ENCODE assay signal across 9 cellular contexts in genomic region chr3:72888546-72889309, GRCh38. TPM values are rescaled to one million over a fixed set of nuclear protein-coding genes. Genes with fewer than 3 reads are reported as not detected.
DNase-seq lines count a peak whose midpoint lies in the region; ATAC-seq, FAIRE-seq and TF ChIP-seq lines count a peak whose summit lies in the region.
"Had no signal": no experiment of that assay in that cellular context is flagged by ENCODE, and none has a peak within 500 bp of the region (broad histone marks: within the 10 kb centered on the region; RNA-seq: fewer than 3 reads in every experiment).

No MANE protein-coding gene starts in this region.

- in situ Hi-C loops in brain microvascular endothelial cell (cut with HindIII; ENCODE audit: low pct_ligation_motif_present, low sequenced_read_pairs), result no loop called here

- no peaks in the 10 kb centered on the region for H3K36me3 Mint-ChIP-seq in HFFc6 (ENCODE audit: low read depth)
- H3K36me3 Mint-ChIP-seq in activated naive CD4-positive, alpha-beta T cell treated with anti-CD3 and anti-CD28 coated beads, Interleukin-2, amount 50 U/mL, for 72 hours, result peaks cover 0 to 5% of the 10 kb centered on the region in 2 donors

- H3K4me3 Mint-ChIP-seq in HFFc6, result peak overlapping the region; percentile 80

- no peak for TF ChIP-seq EP300 in A549 (IDR thresholded peaks at IDR 0.05)

- peaks cover 65% of the 10 kb centered on the region for H3K4me1 Mint-ChIP-seq in HFFc6 (ENCODE audit: low read depth)

- H3K27ac ChIP-seq in A549, result peak overlapping the region; percentile 76 to 96; a peak in 5 of 6 replicates
- no peak overlapping the region for H3K27ac ChIP-seq in brain microvascular endothelial cell
- H3K27ac ChIP-seq in urinary bladder (ENCODE audit: low read depth), result peak overlapping the region; percentile 80
- H3K27ac ChIP-seq in effector memory CD4-positive, alpha-beta T cell (ENCODE audit: insufficient read depth, low read length, poor library complexity, severe bottlenecking), result no peak overlapping the region
- H3K27ac ChIP-seq: foreskin keratinocyte had no signal

- H3K4me2 ChIP-seq in A549, result peak overlapping the region; percentile 90

- no peak overlapping the region for H3K27ac Mint-ChIP-seq in HFFc6
- no peak overlapping the region for H3K27ac Mint-ChIP-seq in activated naive CD4-positive, alpha-beta T cell treated with anti-CD3 and anti-CD28 coated beads, Interleukin-2, amount 50 U/mL, for 72 hours

- CTCF ChIA-PET in A549 (lab: Yijun Ruan, JAX), result interaction anchor here (1.0 to 3.4 kb wide), 6 partner anchors 10 to 167 kb away, joined by 4 to 22 read pairs (median 10); no protein-coding TSS in a partner anchor

- H3K4me1 ChIP-seq in A549 (peaks cover 29% of the 10 kb centered on the region), urinary bladder (ENCODE audit: insufficient read depth) (no peaks in the 10 kb centered on the region)
- no peaks in the 10 kb centered on the region for H3K4me1 ChIP-seq in effector memory CD4-positive, alpha-beta T cell (ENCODE audit: control insufficient read depth, insufficient read depth, low read length, poor library complexity, severe bottlenecking)

- WGBS in A549 (ENCODE audit: missing lambda C conversion rate), result 34% methylated on average over 21 of the region's 21 CpGs
- WGBS in urinary bladder, result 9% methylated on average over 21 of the region's 21 CpGs

- peaks cover 1% of the 10 kb centered on the region; the same call in 1 of the 3 replicates for H3K9me3 ChIP-seq in A549
- no peaks in the 10 kb centered on the region for H3K9me3 ChIP-seq in effector memory CD4-positive, alpha-beta T cell (ENCODE audit: control insufficient read depth, low read length)

- TF ChIP-seq CTCF in A549 (IDR thresholded peaks at IDR 0.05), result no peak
- no peak for TF ChIP-seq CTCF in HFFc6 (IDR thresholded peaks at IDR 0.05)
- no peak for TF ChIP-seq CTCF in brain microvascular endothelial cell (IDR thresholded peaks at IDR 0.05; ENCODE audit: low read depth, low read length, missing control alignments)

- no peaks in the 10 kb centered on the region for H3K27me3 ChIP-seq in brain microvascular endothelial cell (replicated peaks)
- H3K27me3 ChIP-seq in effector memory CD4-positive, alpha-beta T cell (replicated peaks; ENCODE audit: control insufficient read depth, insufficient read depth, low read length, poor library complexity, severe bottlenecking), result peaks cover 19% of the 10 kb centered on the region

- TF ChIP-seq POLR2A in A549 (IDR thresholded peaks at IDR 0.05; ENCODE audit: low read length), result no peak

- no peak for FAIRE-seq in A549 (lab: Jason Lieb, UNC)

- peak overlapping the region; percentile 71 for H3K4me3 ChIP-seq in A549
- H3K4me3 ChIP-seq in brain microvascular endothelial cell (ENCODE audit: low read depth, low read length), result peak overlapping the region; percentile 70
- H3K4me3 ChIP-seq in urinary bladder (ENCODE audit: low read depth, low read length), result peak overlapping the region; percentile 83
- no peak overlapping the region for H3K4me3 ChIP-seq in effector memory CD4-positive, alpha-beta T cell (ENCODE audit: insufficient read depth, low read depth, low read length, poor library complexity, severe bottlenecking)

- DNase-seq in A549 (ENCODE audit: low read depth in 1 of 2, low spot score in 1 of 2), result peak in 1 of 2 experiments; percentile 43
- DNase-seq in HFFc6, result no peak
- no peak for DNase-seq in brain microvascular endothelial cell
- DNase-seq in medulla oblongata (ENCODE audit: extremely low spot score), result peak; percentile 56
- DNase-seq in effector memory CD4-positive, alpha-beta T cell, result no peak
- DNase-seq in activated naive CD4-positive, alpha-beta T cell treated with anti-CD3 and anti-CD28 coated beads, Interleukin-2, amount 50 U/mL, for 72 hours (ENCODE audit: low spot score in 2 of 2), result no peak
- no peak for DNase-seq in COLO829 (ENCODE audit: low spot score)

- ATAC-seq in A549, result no peak
- no peak for ATAC-seq in activated naive CD4-positive, alpha-beta T cell treated with anti-CD3 and anti-CD28 coated beads, Interleukin-2, amount 50 U/mL, for 72 hours

- TF ChIP-seq RAD21 in A549 (conservative IDR thresholded peaks at IDR 0.05 in 1 of 2, IDR thresholded peaks at IDR 0.05 in 1 of 2), result no peak

- H3K36me3 ChIP-seq in brain microvascular endothelial cell (replicated peaks), result no peaks in the 10 kb centered on the region
- no peaks in the 10 kb centered on the region for H3K36me3 ChIP-seq in urinary bladder (ENCODE audit: insufficient read depth)
- no peaks in the 10 kb centered on the region for H3K36me3 ChIP-seq in effector memory CD4-positive, alpha-beta T cell (ENCODE audit: control insufficient read depth, insufficient read depth, low read length)

- H3K27me3 Mint-ChIP-seq in HFFc6 (ENCODE audit: insufficient read depth), result peaks cover 12% of the 10 kb centered on the region

- no peaks in the 10 kb centered on the region for H3K9me3 Mint-ChIP-seq in HFFc6
- no peaks in the 10 kb centered on the region for H3K9me3 Mint-ChIP-seq in activated naive CD4-positive, alpha-beta T cell treated with anti-CD3 and anti-CD28 coated beads, Interleukin-2, amount 50 U/mL, for 72 hours

- POLR2A ChIA-PET in A549 (lab: Yijun Ruan, JAX), result no interaction called here

TF ChIP-seq in A549, 52 proteins besides CTCF, POLR2A, EP300 and RAD21:
- TF ChIP-seq HDAC2 (IDR thresholded peaks at IDR 0.05) (0 out of 2 replicates have a peak, but pooled peaks have one; percentile 10), NR3C1 (IDR thresholded peaks at IDR 0.05) (no peak)

RNA-seq across cellular contexts. Expression of gene GXYLT2, which starts 0.9 kb away (rescaled TPM):
- polyA plus RNA-seq in A549 (2011; rRNA removed) (3.2 and 3.3 TPM in 2 replicates), A549 (2017; fragmentation: RNase III; extraction: RNeasy Plus Mini Kit Qiagen cat#74134 plus additional on column Dnase treatment) (1.9 to 2.3 TPM (median 2.0 TPM) in 3 replicates), urinary bladder (2.6 TPM)
- polyA plus RNA-seq in A549 (2012; cell fraction: cytosol; rRNA removed), result 0.96 and 1.5 TPM in 2 replicates
- 0.37 and 0.58 TPM in 2 replicates for polyA plus RNA-seq in A549 (2012; cell fraction: nucleus; rRNA removed)
- polyA minus RNA-seq in A549 (2011; rRNA and poly(A)+ RNA removed), result 4.2 and 6.2 TPM in 2 replicates
- 1 to 10 TPM; 2.0 to 4.2 (median 2.8) TPM for total RNA-seq in HFFc6 (2021; fragmentation: NEBNext Ultra II Directional; extraction: Animal tissue kit (Norgen Biotek cat#: 25700))
- 71.5 TPM for total RNA-seq in urinary bladder
- under 1 TPM in 1 of 2 donors, not detected in 1; 0.08 TPM for total RNA-seq in activated naive CD4-positive, alpha-beta T cell treated with anti-CD3 and anti-CD28 coated beads, Interleukin-2, amount 50 U/mL, for 72 hours

RNA-seq across cellular contexts. Expression of gene SHQ1, which starts 40.5 kb away (rescaled TPM):
- polyA plus RNA-seq in A549 (2011; rRNA removed) (19.5 and 22.2 TPM in 2 replicates), A549 (2017; fragmentation: RNase III; extraction: RNeasy Plus Mini Kit Qiagen cat#74134 plus additional on column Dnase treatment) (16.4 to 18.0 TPM (median 17.1 TPM) in 3 replicates), urinary bladder (9.2 TPM)
- polyA plus RNA-seq in A549 (2012; cell fraction: cytosol; rRNA removed), result 7.1 and 8.2 TPM in 2 replicates
- 4.2 and 7.1 TPM in 2 replicates for polyA plus RNA-seq in A549 (2012; cell fraction: nucleus; rRNA removed)
- 8.4 and 9.3 TPM in 2 replicates for polyA minus RNA-seq in A549 (2011; rRNA and poly(A)+ RNA removed)
- total RNA-seq in HFFc6 (2021; fragmentation: NEBNext Ultra II Directional; extraction: Animal tissue kit (Norgen Biotek cat#: 25700)), result 10 to 100 TPM; 18.4 to 21.1 (median 20.2) TPM
- 29.2 TPM for total RNA-seq in urinary bladder
- 10 to 100 TPM; 25.7 to 34.3 TPM for total RNA-seq in activated naive CD4-positive, alpha-beta T cell treated with anti-CD3 and anti-CD28 coated beads, Interleukin-2, amount 50 U/mL, for 72 hours

Comparison
In these comparisons a context has a peak if more than half of its experiments do, and no peak if none do; other contexts are left out.
1. H3K27ac ChIP-seq: peak in A549 (2 of 2) and urinary bladder (single experiment); none in brain microvascular endothelial cell (single experiment) and effector memory CD4-positive, alpha-beta T cell (single experiment).
2. RNA of gene GXYLT2, which starts 0.9 kb away (total RNA-seq): 71.5 TPM in urinary bladder (single experiment); 2.0 to 4.2 TPM in HFFc6 and 0.08 TPM in activated naive CD4-positive, alpha-beta T cell treated with anti-CD3 and anti-CD28 coated beads, Interleukin-2, amount 50 U/mL, for 72 hours; every median in the first group is over 10 times any median in the second.